8 cellular contexts compared by ENCODE assay signal in genomic region chr12:49843411-49843810, GRCh38. TPM values are rescaled to one million over a fixed set of nuclear protein-coding genes. Genes with fewer than 3 reads are reported as not detected.
DNase-seq lines count a peak whose midpoint lies in the region; ATAC-seq and TF ChIP-seq lines count a peak whose summit lies in the region.

No MANE protein-coding gene starts in this region.

- no peaks in the 10 kb centered on the region for H3K27me3 ChIP-seq in SJSA1 (replicated peaks)
- peaks cover 4% of the 10 kb centered on the region for H3K27me3 ChIP-seq in fibroblast of lung (ENCODE audit: control insufficient read depth, insufficient read depth, low read length)

- H3K4me1 ChIP-seq in SJSA1 (replicated peaks) (peaks cover 19% of the 10 kb centered on the region), fibroblast of lung (ENCODE audit: control insufficient read depth, extremely low read depth, insufficient read depth, low read length) (no peaks in the 10 kb centered on the region)

- H3K36me3 ChIP-seq in SJSA1 (peaks cover 5% of the 10 kb centered on the region), fibroblast of lung (ENCODE audit: control insufficient read depth, insufficient read depth, low read length) (no peaks in the 10 kb centered on the region)

- ATAC-seq in GM19452 (IDR thresholded peaks at IDR 0.05; ENCODE audit: unreplicated experiment) (no peak), HG03108 (IDR thresholded peaks at IDR 0.05; ENCODE audit: unreplicated experiment) (no peak), HG03175 (IDR thresholded peaks at IDR 0.05; ENCODE audit: unreplicated experiment) (no peak)

- H4K20me1 ChIP-seq in fibroblast of lung (ENCODE audit: control insufficient read depth, extremely low read depth, insufficient read depth, low read length) = no peaks in the 10 kb centered on the region

- H3K9me3 ChIP-seq in SJSA1 (replicated peaks) (no peaks in the 10 kb centered on the region), fibroblast of lung (ENCODE audit: control insufficient read depth, insufficient read depth, low read depth, low read length) (no peaks in the 10 kb centered on the region)

- H3K9ac ChIP-seq in fibroblast of lung (ENCODE audit: insufficient read depth, low read length) = peak overlapping the region; percentile 51

- H2AFZ ChIP-seq in fibroblast of lung (ENCODE audit: low read length) = peak overlapping the region; percentile 93

- peak overlapping the region; percentile 94 for H3K4me2 ChIP-seq in fibroblast of lung (ENCODE audit: extremely low read depth, insufficient read depth, low read length)

- H3K27ac ChIP-seq in SJSA1 (peak overlapping the region; percentile 50), fibroblast of lung (ENCODE audit: insufficient read depth, low read length) (peak overlapping the region; percentile 88)

- H3K79me2 ChIP-seq in fibroblast of lung (ENCODE audit: control insufficient read depth, insufficient read depth, low read length) = peaks cover 3% of the 10 kb centered on the region

- TF ChIP-seq CTCF in GM12875 (IDR thresholded peaks at IDR 0.05; ENCODE audit: borderline replicate concordance, insufficient read depth, low read depth, low read length) (no peak), fibroblast of lung (conservative IDR thresholded peaks at IDR 0.05 in 1 of 2, IDR thresholded peaks at IDR 0.05 in 1 of 2; ENCODE audit: low read depth in 1 of 2, low read length in 2 of 2) (no peak), retinal pigment epithelial cell (conservative IDR thresholded peaks at IDR 0.05; ENCODE audit: low read depth, low read length) (no peak)

- no peak for DNase-seq in SJSA1 (ENCODE audit: low read depth in 1 of 2, low spot score in 2 of 2)
- DNase-seq in fibroblast of lung (ENCODE audit: low read depth in 2 of 2) = no peak
- DNase-seq in retinal pigment epithelial cell (ENCODE audit: low read depth) = no peak
- DNase-seq in NCI-H1694 (lab: John Stamatoyannopoulos, UW) = no peak

- H3K4me3 ChIP-seq in GM12875 (ENCODE audit: low read depth, low read length) = peak overlapping the region; percentile 67
- peak overlapping the region; percentile 64 for H3K4me3 ChIP-seq in SJSA1
- H3K4me3 ChIP-seq in fibroblast of lung (replicated peaks in 1 of 4; ENCODE audit: control extremely low read depth in 1 of 4, insufficient read depth in 1 of 4, low read depth in 3 of 4, low read length in 4 of 4) = peak overlapping the region; percentile 85 to 91 (median 90)
- peak overlapping the region; percentile 61 for H3K4me3 ChIP-seq in retinal pigment epithelial cell (ENCODE audit: low read length)

RNA-seq across cellular contexts. Expression of gene BCDIN3D, which starts 0.5 kb away (rescaled TPM):
- total RNA-seq in SJSA1 (2014; rRNA removed; shearing (Covaris generic)) = 0.60 and 4.3 TPM in 2 replicates
- total RNA-seq in fibroblast of lung = 4.5 and 7.2 TPM in 2 replicates
- 2.5 and 3.2 TPM in 2 replicates for polyA plus RNA-seq in fibroblast of lung
- polyA plus RNA-seq in fibroblast of lung (2012) = 1.8 and 2.1 TPM in 2 replicates
- polyA minus RNA-seq in fibroblast of lung (ENCODE audit: low replicate concordance) = 0.47 and 1.4 TPM in 2 replicates

RNA-seq across cellular contexts. Expression of gene NCKAP5L, which starts 15.2 kb away (rescaled TPM):
- total RNA-seq in SJSA1 (2014; rRNA removed; shearing (Covaris generic)) = 35.7 and 43.5 TPM in 2 replicates
- 11.6 and 14.2 TPM in 2 replicates for total RNA-seq in fibroblast of lung
- polyA plus RNA-seq in fibroblast of lung = 3.9 TPM in 2 replicates
- 9.8 and 10.5 TPM in 2 replicates for polyA plus RNA-seq in fibroblast of lung (2012)
- polyA minus RNA-seq in fibroblast of lung (ENCODE audit: low replicate concordance) = 15.0 and 23.4 TPM in 2 replicates
